Comparison of ENCODE assay signal across 13 cellular contexts in the genomic region with DNA sequence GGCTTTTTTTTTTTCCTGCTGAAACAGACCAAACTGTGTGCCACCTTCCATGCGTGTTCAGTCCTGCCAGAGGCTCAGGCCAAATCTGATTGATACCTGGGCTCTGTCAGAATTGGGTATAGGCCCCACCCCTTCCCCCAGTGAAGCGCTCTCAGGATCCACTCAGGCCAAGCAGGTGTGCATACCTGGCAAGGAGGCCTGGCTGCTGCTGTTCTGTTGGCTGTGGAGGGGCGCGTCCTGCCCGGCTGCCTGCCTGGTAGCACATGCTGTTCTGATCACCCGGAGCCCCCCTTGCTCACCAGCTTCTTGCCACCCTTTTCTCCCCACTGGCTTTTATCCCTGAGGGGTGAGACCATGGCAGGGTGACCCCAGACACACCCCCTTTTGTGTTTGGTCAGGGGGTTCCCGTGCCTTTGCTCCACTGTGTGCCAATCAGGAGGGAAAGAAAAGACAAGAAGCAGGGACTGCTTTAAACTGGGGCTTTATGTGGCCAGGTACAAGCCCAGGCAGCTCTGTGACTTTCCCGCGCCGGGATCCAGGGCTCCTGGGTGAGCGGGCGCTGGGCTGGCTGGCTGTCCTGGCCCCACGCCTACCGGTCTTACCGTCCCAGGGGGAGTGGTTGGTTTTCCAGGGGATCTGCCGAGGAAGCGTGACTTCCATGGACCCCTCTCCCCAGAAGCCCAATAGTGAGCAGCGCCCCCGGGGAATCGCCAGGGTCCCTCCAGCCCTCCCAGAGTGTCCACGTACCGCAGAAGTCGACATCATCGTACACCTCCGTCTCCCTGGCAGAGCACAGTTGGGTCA. TPM values are rescaled to one million over a fixed set of nuclear protein-coding genes. Genes with fewer than 3 reads are reported as not detected.
DNase-seq lines count a peak whose midpoint lies in the region; ATAC-seq and TF ChIP-seq lines count a peak whose summit lies in the region.
"Had no signal": no experiment of that assay in that cellular context is flagged by ENCODE, and none has a peak within 500 bp of the region (broad histone marks: within the 10 kb centered on the region; RNA-seq: fewer than 3 reads in every experiment).

No MANE protein-coding gene starts in this region.

- intact Hi-C loops in esophagus muscularis mucosa (cut with DNase I) = no loop called here

- TF ChIP-seq POLR2A in GM18505 (IDR thresholded peaks at IDR 0.05; ENCODE audit: borderline replicate concordance, extremely low read depth, insufficient read depth, insufficient read length) = peak; percentile 16
- TF ChIP-seq POLR2A in esophagus muscularis mucosa (IDR thresholded peaks at IDR 0.05; ENCODE audit: low read depth) = no peak

- WGBS in esophagus muscularis mucosa = 74% methylated on average over 7 of the region's 25 CpGs

- H3K9me3 ChIP-seq in esophagus muscularis mucosa = no peaks in the 10 kb centered on the region
- H3K9me3 ChIP-seq: pancreas, stomach had no signal

- peaks cover 48 to 70% (median 60%) of the 10 kb centered on the region in 4 donors for H3K36me3 ChIP-seq in esophagus muscularis mucosa

- peaks cover 27% of the 10 kb centered on the region for H3K4me1 Mint-ChIP-seq in central memory CD8-positive, alpha-beta T cell
- H3K4me1 Mint-ChIP-seq in progenitor cell of endocrine pancreas (ENCODE audit: low read depth) = no peaks in the 10 kb centered on the region

- no peaks in the 10 kb centered on the region for H3K27me3 Mint-ChIP-seq in central memory CD8-positive, alpha-beta T cell
- H3K27me3 Mint-ChIP-seq in progenitor cell of endocrine pancreas = no peaks in the 10 kb centered on the region
- H3K27me3 Mint-ChIP-seq: T-cell had no signal

- no peak overlapping the region for H3K27ac ChIP-seq in esophagus muscularis mucosa (replicated peaks in 1 of 4)
- H3K27ac ChIP-seq: pancreas, stomach had no signal

- H3K4me3 Mint-ChIP-seq in central memory CD8-positive, alpha-beta T cell = no peak overlapping the region
- H3K4me3 Mint-ChIP-seq in progenitor cell of endocrine pancreas (ENCODE audit: low read depth) = no peak overlapping the region

- no peak for TF ChIP-seq EP300 in esophagus muscularis mucosa (IDR thresholded peaks at IDR 0.05)

- H3K9me3 Mint-ChIP-seq in central memory CD8-positive, alpha-beta T cell = no peaks in the 10 kb centered on the region
- no peaks in the 10 kb centered on the region for H3K9me3 Mint-ChIP-seq in progenitor cell of endocrine pancreas (ENCODE audit: low read depth)
- H3K9me3 Mint-ChIP-seq: T-cell had no signal

- peak; percentile 76 for DNase-seq in NCI-H1105 treated with DMSO at 0.1 percent for 48 hours (lab: John Stamatoyannopoulos, UW)
- no peak for DNase-seq in central memory CD8-positive, alpha-beta T cell (ENCODE audit: low spot score in 2 of 2)
- no peak for DNase-seq in progenitor cell of endocrine pancreas (ENCODE audit: low spot score, unreplicated experiment)
- DNase-seq in cortex of kidney (lab: John Stamatoyannopoulos, UW) = no peak
- DNase-seq in esophagus muscularis mucosa (ENCODE audit: extremely low spot score) = no peak
- no peak for DNase-seq in SHP77 treated with DMSO at 0.1 percent for 48 hours (lab: John Stamatoyannopoulos, UW)
- DNase-seq: activated naive CD4-positive, alpha-beta T cell treated with Interleukin-2 at 50 U/mL for 16 hours; stimulated activated CD4-positive, alpha-beta T cell treated with anti-CD3 and anti-CD28 coated beads, Interleukin-1b, Interleukin-23, amount 100 ng/mL, for 48 hours; stomach; T-cell had no signal

- H3K27ac Mint-ChIP-seq in central memory CD8-positive, alpha-beta T cell (ENCODE audit: low read depth) = peak overlapping the region; percentile 25
- peak overlapping the region; percentile 81 for H3K27ac Mint-ChIP-seq in progenitor cell of endocrine pancreas

- H3K36me3 Mint-ChIP-seq in central memory CD8-positive, alpha-beta T cell (ENCODE audit: insufficient read depth) = peaks cover 52% of the 10 kb centered on the region
- peaks cover 19% of the 10 kb centered on the region for H3K36me3 Mint-ChIP-seq in progenitor cell of endocrine pancreas (ENCODE audit: insufficient read depth)

- no peak overlapping the region for H3K4me3 ChIP-seq in esophagus muscularis mucosa
- H3K4me3 ChIP-seq: pancreas, stomach had no signal

- no peaks in the 10 kb centered on the region for H3K27me3 ChIP-seq in esophagus muscularis mucosa
- H3K27me3 ChIP-seq: pancreas, stomach had no signal

- no peak for TF ChIP-seq CTCF in progenitor cell of endocrine pancreas (IDR thresholded peaks at IDR 0.05; ENCODE audit: unreplicated experiment)
- no peak for TF ChIP-seq CTCF in esophagus muscularis mucosa (IDR thresholded peaks at IDR 0.05)

- peaks cover under 1 to 6% (median 1%) of the 10 kb centered on the region in 4 donors for H3K4me1 ChIP-seq in esophagus muscularis mucosa
- H3K4me1 ChIP-seq: pancreas had no signal

- ATAC-seq in GM18505 (IDR thresholded peaks at IDR 0.05; ENCODE audit: unreplicated experiment) = no peak
- ATAC-seq in central memory CD8-positive, alpha-beta T cell (replicated peaks; ENCODE audit: extremely low read depth, poor library complexity, severe bottlenecking) = no peak
- ATAC-seq: left lobe of liver, T-cell had no signal

RNA-seq across cellular contexts. Expression of gene PRAM1, which starts 12.6 kb away (rescaled TPM):
- total RNA-seq in progenitor cell of endocrine pancreas (0.89 and 1.3 TPM in 2 replicates), esophagus muscularis mucosa (1 to 10 TPM in 1 of 4 donors, under 1 TPM in 3; 0.26 to 1.3 (median 0.55) TPM)

RNA-seq across cellular contexts. Expression of gene ZNF414, which starts 24.2 kb away (rescaled TPM):
- total RNA-seq in progenitor cell of endocrine pancreas = 31.5 and 37.7 TPM in 2 replicates
- 10 to 100 TPM; 11.3 to 24.5 (median 17.1) TPM for total RNA-seq in esophagus muscularis mucosa

RNA-seq across cellular contexts. Expression of gene HNRNPM, which starts 45.0 kb away (rescaled TPM):
- total RNA-seq in progenitor cell of endocrine pancreas (320 and 333 TPM in 2 replicates), esophagus muscularis mucosa (100 to 1,000 TPM; 103 to 126 (median 116) TPM)
